ENCODE assay signal across 24 cellular contexts in genomic region chr11:14676068-14676467, GRCh38. TPM values are rescaled to one million over a fixed set of nuclear protein-coding genes. Genes with fewer than 3 reads are reported as not detected.
DNase-seq lines count a peak whose midpoint lies in the region; ATAC-seq and TF ChIP-seq lines count a peak whose summit lies in the region.
"Had no signal": no experiment of that assay in that cellular context is flagged by ENCODE, and none has a peak within 500 bp of the region (broad histone marks: within the 10 kb centered on the region; RNA-seq: fewer than 3 reads in every experiment).

No MANE protein-coding gene starts in this region.

- H3K4me3 Mint-ChIP-seq in natural killer cell treated with Interleukin-12 subunit alpha and Interleukin-12 subunit beta and Interleukin-15 and Interleukin-18, amount 100 ng/mL, for 72 hours: peak overlapping the region; percentile 20
- no peak overlapping the region for H3K4me3 Mint-ChIP-seq in natural killer cell
- H3K4me3 Mint-ChIP-seq: memory B cell, T-cell, type B pancreatic cell had no signal

- H3K4me2 ChIP-seq in smooth muscle cell: no peak overlapping the region
- H3K4me2 ChIP-seq: BLaER1 had no signal

- H3K9ac ChIP-seq in smooth muscle cell (ENCODE audit: low read depth): no peak overlapping the region
- H3K9ac ChIP-seq: BLaER1 had no signal

- 100% methylated on average over 2 of the region's 2 CpGs for WGBS in smooth muscle cell (ENCODE audit: low lambda C conversion rate)

- H3K27me3 Mint-ChIP-seq in natural killer cell treated with Interleukin-12 subunit alpha and Interleukin-12 subunit beta and Interleukin-15 and Interleukin-18, amount 100 ng/mL, for 72 hours: peaks cover 0 to 4% of the 10 kb centered on the region in 2 donors
- H3K27me3 Mint-ChIP-seq in natural killer cell (ENCODE audit: low read depth in 2 of 2): peaks cover 0 to 7% of the 10 kb centered on the region in 2 donors
- H3K27me3 Mint-ChIP-seq: T-cell, type B pancreatic cell had no signal

- ATAC-seq in natural killer cell treated with Interleukin-12 subunit alpha and Interleukin-12 subunit beta and Interleukin-15 and Interleukin-18, amount 100 ng/mL, for 72 hours: peak; percentile 72 to 77
- no peak for ATAC-seq in natural killer cell
- ATAC-seq in RWPE2 (ENCODE audit: low read depth): peak; percentile 70
- ATAC-seq in left colon: peak; percentile 91
- ATAC-seq in GM18867 (IDR thresholded peaks at IDR 0.05; ENCODE audit: unreplicated experiment): no peak
- ATAC-seq: Panc1, psoas muscle, T-cell had no signal

- H3K4me1 ChIP-seq in RWPE2 (ENCODE audit: insufficient read depth, poor library complexity, severe bottlenecking) (peaks cover 17% of the 10 kb centered on the region), smooth muscle cell (ENCODE audit: low read depth) (no peaks in the 10 kb centered on the region)
- H3K4me1 ChIP-seq: BLaER1, HAP-1, psoas muscle, SJCRH30 had no signal

- TF ChIP-seq CTCF in natural killer cell (IDR thresholded peaks at IDR 0.05): no peak
- TF ChIP-seq CTCF in RWPE2 (IDR thresholded peaks at IDR 0.05; ENCODE audit: poor library complexity, severe bottlenecking): no peak
- no peak for TF ChIP-seq CTCF in smooth muscle cell (IDR thresholded peaks at IDR 0.05; ENCODE audit: borderline replicate concordance, insufficient read depth, poor library complexity, severe bottlenecking)

- no peak overlapping the region for H2AFZ ChIP-seq in smooth muscle cell (ENCODE audit: low read depth)

- H3K36me3 ChIP-seq in RWPE2 (ENCODE audit: low read depth) (no peaks in the 10 kb centered on the region), smooth muscle cell (ENCODE audit: low read depth) (no peaks in the 10 kb centered on the region)
- H3K36me3 ChIP-seq: BLaER1, HAP-1 had no signal

- H3K9me3 Mint-ChIP-seq in natural killer cell treated with Interleukin-12 subunit alpha and Interleukin-12 subunit beta and Interleukin-15 and Interleukin-18, amount 100 ng/mL, for 72 hours: peaks cover 4% of the 10 kb centered on the region
- peaks cover 3 to 5% of the 10 kb centered on the region in 2 donors for H3K9me3 Mint-ChIP-seq in natural killer cell

- H3F3A ChIP-seq in smooth muscle cell (ENCODE audit: low read depth): peaks cover 3% of the 10 kb centered on the region

- no peak for DNase-seq in natural killer cell treated with Interleukin-12 subunit alpha and Interleukin-12 subunit beta and Interleukin-15 and Interleukin-18, amount 100 ng/mL, for 72 hours (ENCODE audit: low spot score)
- DNase-seq in natural killer cell: no peak
- no peak for DNase-seq in RWPE2 (ENCODE audit: low spot score)
- DNase-seq in left colon: no peak
- no peak for DNase-seq in stimulated activated CD4-positive, alpha-beta T cell treated with anti-CD3 and anti-CD28 coated beads, Interleukin-4, amount 100 ng/mL, for 1 hour
- no peak for DNase-seq in T1000 (lab: John Stamatoyannopoulos, UW)
- no peak for DNase-seq in smooth muscle cell (lab: John Stamatoyannopoulos, UW; ENCODE audit: unreplicated experiment)
- DNase-seq: ACHN; activated naive CD4-positive, alpha-beta T cell; anterior cingulate cortex; caudate nucleus; COR-L47; kidney; NCI-H146; NCI-H524; psoas muscle; SJCRH30; T-cell had no signal

- H3K9me3 ChIP-seq in RWPE2 (ENCODE audit: severe bottlenecking) (no peaks in the 10 kb centered on the region), smooth muscle cell (replicated peaks; ENCODE audit: low read depth) (no peaks in the 10 kb centered on the region)
- H3K9me3 ChIP-seq: HAP-1, psoas muscle, SJCRH30 had no signal

- H3K4me1 Mint-ChIP-seq in natural killer cell treated with Interleukin-12 subunit alpha and Interleukin-12 subunit beta and Interleukin-15 and Interleukin-18, amount 100 ng/mL, for 72 hours (ENCODE audit: low read depth in 2 of 2): peaks cover 17 to 28% of the 10 kb centered on the region in 2 donors
- peaks cover 0 to 19% of the 10 kb centered on the region in 2 donors for H3K4me1 Mint-ChIP-seq in natural killer cell

- H3K27ac Mint-ChIP-seq in natural killer cell treated with Interleukin-12 subunit alpha and Interleukin-12 subunit beta and Interleukin-15 and Interleukin-18, amount 100 ng/mL, for 72 hours: peak overlapping the region; percentile 69
- no peak overlapping the region for H3K27ac Mint-ChIP-seq in natural killer cell
- H3K27ac Mint-ChIP-seq: memory B cell, type B pancreatic cell had no signal

- H3K4me3 ChIP-seq in RWPE2 (ENCODE audit: severe bottlenecking) (no peak overlapping the region), smooth muscle cell (no peak overlapping the region)
- H3K4me3 ChIP-seq: BLaER1, HAP-1, psoas muscle, SJCRH30 had no signal

- H3K27me3 ChIP-seq in RWPE2 (ENCODE audit: insufficient read depth, poor library complexity, severe bottlenecking) (no peaks in the 10 kb centered on the region), smooth muscle cell (ENCODE audit: low read depth) (no peaks in the 10 kb centered on the region)
- H3K27me3 ChIP-seq: BLaER1 had no signal

- no peaks in the 10 kb centered on the region for H3K79me2 ChIP-seq in smooth muscle cell (ENCODE audit: low read depth)

- H4K20me1 ChIP-seq in smooth muscle cell (ENCODE audit: low read depth): no peaks in the 10 kb centered on the region
- H4K20me1 ChIP-seq: BLaER1 had no signal

- H3K27ac ChIP-seq in RWPE2 (ENCODE audit: poor library complexity, severe bottlenecking) (no peak overlapping the region), smooth muscle cell (ENCODE audit: low read depth) (no peak overlapping the region)
- H3K27ac ChIP-seq: BLaER1, psoas muscle, SJCRH30 had no signal

- peaks cover 15% of the 10 kb centered on the region for H3K36me3 Mint-ChIP-seq in natural killer cell treated with Interleukin-12 subunit alpha and Interleukin-12 subunit beta and Interleukin-15 and Interleukin-18, amount 100 ng/mL, for 72 hours
- peaks cover 11% of the 10 kb centered on the region for H3K36me3 Mint-ChIP-seq in natural killer cell

- intact Hi-C loops in natural killer cell (cut with micrococcal nuclease): no loop called here
- intact Hi-C loops in left colon (cut with DNase I, micrococcal nuclease): no loop called here

RNA-seq across cellular contexts. Expression of gene PDE3B, which starts 32.5 kb away (rescaled TPM):
- total RNA-seq in natural killer cell treated with Interleukin-12 subunit alpha and Interleukin-12 subunit beta and Interleukin-15 and Interleukin-18, amount 100 ng/mL, for 72 hours: 10 to 100 TPM; 17.7 to 56.8 TPM
- total RNA-seq in natural killer cell (10 to 100 TPM; 18.2 to 42.3 (median 34.5) TPM), left colon (10 to 100 TPM; 23.9 to 32.9 TPM), smooth muscle cell (1.8 and 8.4 TPM in 2 replicates)
- 1.7 TPM in 2 replicates for polyA plus RNA-seq in smooth muscle cell

Comparison
In these comparisons a context has a peak if more than half of its experiments do, and no peak if none do; other contexts are left out.
1. ATAC-seq: peak in natural killer cell treated with Interleukin-12 subunit alpha and Interleukin-12 subunit beta and Interleukin-15 and Interleukin-18, amount 100 ng/mL, for 72 hours (2 of 2), RWPE2 (single experiment) and left colon (single experiment); none in natural killer cell (0 of 3) and GM18867 (single experiment).
2. H3K27ac Mint-ChIP-seq: peak in natural killer cell treated with Interleukin-12 subunit alpha and Interleukin-12 subunit beta and Interleukin-15 and Interleukin-18, amount 100 ng/mL, for 72 hours (2 of 2); none in natural killer cell (0 of 2).